1 cellular context compared by ENCODE assay signal in the genomic region with DNA sequence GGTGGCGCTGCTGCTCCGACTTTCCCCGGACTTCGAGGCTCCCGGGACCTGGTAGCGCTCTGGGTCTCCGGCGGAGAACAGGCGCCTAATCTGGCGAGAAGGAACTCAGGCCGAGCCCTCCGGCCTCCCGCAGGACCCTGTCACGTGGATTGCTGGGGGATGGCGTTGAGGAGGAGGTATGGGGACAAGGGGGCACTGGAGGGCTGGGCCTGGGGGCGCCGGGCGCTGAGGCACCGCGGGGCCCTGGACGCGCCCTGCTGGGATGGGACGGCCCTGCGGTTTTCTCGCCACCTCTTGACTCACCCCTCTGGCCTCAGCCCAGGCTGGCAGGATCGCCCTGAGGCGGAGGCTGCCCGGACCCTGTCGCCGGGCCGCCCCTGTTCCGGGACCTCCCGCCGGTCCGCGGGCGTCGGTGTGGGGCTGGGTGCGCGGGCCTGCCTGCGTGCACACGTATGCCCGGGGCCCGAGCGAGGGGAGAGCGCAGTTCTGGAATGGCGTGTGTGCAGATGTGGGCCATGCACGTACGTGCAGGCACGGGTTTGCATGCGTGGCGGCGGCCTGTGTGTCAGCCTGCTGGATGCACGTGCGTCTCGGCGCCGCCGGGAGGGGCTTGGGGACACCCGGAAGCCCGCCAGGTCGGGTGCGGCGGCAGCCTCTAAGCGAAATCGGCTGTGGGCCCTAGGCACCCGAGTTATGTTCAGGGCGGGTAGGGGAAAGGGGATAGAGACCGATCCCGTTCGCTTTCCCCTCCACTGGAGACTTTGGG.
TF ChIP-seq lines count a peak whose summit lies in the region.

No MANE protein-coding gene starts in this region.

TF ChIP-seq in GM12878, 131 proteins besides CTCF, POLR2A, EP300 and RAD21 (continued from another document and continues in another):
- TF ChIP-seq SIN3A (IDR thresholded peaks at IDR 0.05; ENCODE audit: low read depth, low read length) (peak; percentile 50; the same call in 1 of the 2 replicates), SMARCA5 (IDR thresholded peaks at IDR 0.05) (peak; percentile 52; the same call in 1 of the 2 replicates), SP1 (IDR thresholded peaks at IDR 0.05; ENCODE audit: low read depth, low read length) (no peak), ZNF622 (IDR thresholded peaks at IDR 0.05) (no peak), CBX3 (IDR thresholded peaks at IDR 0.05; ENCODE audit: borderline replicate concordance, low read depth) (no peak), CHD1 (IDR thresholded peaks at IDR 0.05; ENCODE audit: low read depth, low read length) (no peak; the same call in 1 of the 2 replicates), KDM1A (IDR thresholded peaks at IDR 0.05; ENCODE audit: borderline replicate concordance) (no peak), FOXM1 (IDR thresholded peaks at IDR 0.05; ENCODE audit: low read depth, low read length) (no peak), RCOR1 (conservative IDR thresholded peaks at IDR 0.05; ENCODE audit: low read depth, low read length) (no peak), BACH1 (IDR thresholded peaks at IDR 0.05; ENCODE audit: borderline replicate concordance) (peak; percentile 88), ZNF384 (IDR thresholded peaks at IDR 0.05; ENCODE audit: borderline replicate concordance, low read depth, low read length) (no peak), ZNF24 (IDR thresholded peaks at IDR 0.05) (no peak), IKZF2 (IDR thresholded peaks at IDR 0.05) (peak; percentile 43 to 58; a peak in 2 of 4 replicates), ATF3 (IDR thresholded peaks at IDR 0.05; ENCODE audit: borderline replicate concordance, extremely low read depth, low read depth, low read length) (no peak), NFXL1 (IDR thresholded peaks at IDR 0.05; ENCODE audit: borderline replicate concordance) (no peak), HCFC1 (IDR thresholded peaks at IDR 0.05; ENCODE audit: low read length) (no peak), RAD51 (IDR thresholded peaks at IDR 0.05) (no peak), TCF12 (IDR thresholded peaks at IDR 0.05; ENCODE audit: low read depth, low read length) (0 out of 2 replicates have a peak, but pooled peaks have one; percentile 49), STAT1 (conservative IDR thresholded peaks at IDR 0.05) (no peak), POLR2AphosphoS2 (IDR thresholded peaks at IDR 0.05; ENCODE audit: low read depth, low read length) (peak; percentile 7; the same call in 1 of the 2 replicates), GATAD2B (conservative IDR thresholded peaks at IDR 0.05; ENCODE audit: low read depth) (no peak; the same call in none of the 2 replicates), SIX5 (IDR thresholded peaks at IDR 0.05; ENCODE audit: low read depth, low read length, severe bottlenecking) (no peak), ZSCAN29 (IDR thresholded peaks at IDR 0.05) (peak; percentile 45; the same call in 1 of the 2 replicates), RB1 (IDR thresholded peaks at IDR 0.05; ENCODE audit: borderline replicate concordance) (peak; percentile 14; the same call in 1 of the 2 replicates), ZBTB11 (CRISPR knock-in tag; IDR thresholded peaks at IDR 0.05) (no peak), HDAC2 (IDR thresholded peaks at IDR 0.05) (no peak), PAX5 (IDR thresholded peaks at IDR 0.05; ENCODE audit: borderline replicate concordance, low read depth, low read length) (peak; percentile 80), MTA2 (IDR thresholded peaks at IDR 0.05; ENCODE audit: low read depth) (no peak), NBN (IDR thresholded peaks at IDR 0.05) (no peak), ZNF207 (IDR thresholded peaks at IDR 0.05; ENCODE audit: borderline replicate concordance) (no peak), ZBED1 (IDR thresholded peaks at IDR 0.05; ENCODE audit: borderline replicate concordance) (no peak), ESRRA (IDR thresholded peaks at IDR 0.05; ENCODE audit: low read length) (no peak), USF1 (IDR thresholded peaks at IDR 0.05; ENCODE audit: borderline replicate concordance, extremely low read length, insufficient read depth, low read depth, low read length) (peak; percentile 39), SRF (IDR thresholded peaks at IDR 0.05; ENCODE audit: low read depth in 2 of 2, low read length in 2 of 2) (no peak), ETV6 (conservative IDR thresholded peaks at IDR 0.05 in 1 of 2, IDR thresholded peaks at IDR 0.05 in 1 of 2; ENCODE audit: borderline replicate concordance in 1 of 2, low read depth in 1 of 2) (no peak), SMAD5 (IDR thresholded peaks at IDR 0.05; ENCODE audit: low read depth) (no peak), PAX8 (IDR thresholded peaks at IDR 0.05) (no peak), NRF1 (conservative IDR thresholded peaks at IDR 0.05; ENCODE audit: low read depth, low read length) (no peak), SREBF2 (IDR thresholded peaks at IDR 0.05; ENCODE audit: low read length) (no peak), SREBF1 (IDR thresholded peaks at IDR 0.05; ENCODE audit: low read length) (no peak), WRNIP1 (IDR thresholded peaks at IDR 0.05; ENCODE audit: borderline replicate concordance, low read depth, low read length) (no peak), TCF3 (IDR thresholded peaks at IDR 0.05; ENCODE audit: borderline replicate concordance, insufficient read depth, low read depth, low read length) (peak; percentile 79), PML (IDR thresholded peaks at IDR 0.05; ENCODE audit: low read length) (no peak), MTA3 (IDR thresholded peaks at IDR 0.05; ENCODE audit: borderline replicate concordance, low read length) (no peak), RFX5 (IDR thresholded peaks at IDR 0.05; ENCODE audit: low read depth, low read length) (no peak), CREB1 (IDR thresholded peaks at IDR 0.05; ENCODE audit: low read depth) (no peak), EED (IDR thresholded peaks at IDR 0.05; ENCODE audit: low read depth) (no peak)
- TF ChIP-seq, protein P1, sequence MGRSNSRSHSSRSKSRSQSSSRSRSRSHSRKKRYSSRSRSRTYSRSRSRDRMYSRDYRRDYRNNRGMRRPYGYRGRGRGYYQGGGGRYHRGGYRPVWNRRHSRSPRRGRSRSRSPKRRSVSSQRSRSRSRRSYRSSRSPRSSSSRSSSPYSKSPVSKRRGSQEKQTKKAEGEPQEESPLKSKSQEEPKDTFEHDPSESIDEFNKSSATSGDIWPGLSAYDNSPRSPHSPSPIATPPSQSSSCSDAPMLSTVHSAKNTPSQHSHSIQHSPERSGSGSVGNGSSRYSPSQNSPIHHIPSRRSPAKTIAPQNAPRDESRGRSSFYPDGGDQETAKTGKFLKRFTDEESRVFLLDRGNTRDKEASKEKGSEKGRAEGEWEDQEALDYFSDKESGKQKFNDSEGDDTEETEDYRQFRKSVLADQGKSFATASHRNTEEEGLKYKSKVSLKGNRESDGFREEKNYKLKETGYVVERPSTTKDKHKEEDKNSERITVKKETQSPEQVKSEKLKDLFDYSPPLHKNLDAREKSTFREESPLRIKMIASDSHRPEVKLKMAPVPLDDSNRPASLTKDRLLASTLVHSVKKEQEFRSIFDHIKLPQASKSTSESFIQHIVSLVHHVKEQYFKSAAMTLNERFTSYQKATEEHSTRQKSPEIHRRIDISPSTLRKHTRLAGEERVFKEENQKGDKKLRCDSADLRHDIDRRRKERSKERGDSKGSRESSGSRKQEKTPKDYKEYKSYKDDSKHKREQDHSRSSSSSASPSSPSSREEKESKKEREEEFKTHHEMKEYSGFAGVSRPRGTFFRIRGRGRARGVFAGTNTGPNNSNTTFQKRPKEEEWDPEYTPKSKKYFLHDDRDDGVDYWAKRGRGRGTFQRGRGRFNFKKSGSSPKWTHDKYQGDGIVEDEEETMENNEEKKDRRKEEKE (IDR thresholded peaks at IDR 0.05), result peak; percentile 12; the same call in 1 of the 2 replicates
- TF ChIP-seq, protein P2, sequence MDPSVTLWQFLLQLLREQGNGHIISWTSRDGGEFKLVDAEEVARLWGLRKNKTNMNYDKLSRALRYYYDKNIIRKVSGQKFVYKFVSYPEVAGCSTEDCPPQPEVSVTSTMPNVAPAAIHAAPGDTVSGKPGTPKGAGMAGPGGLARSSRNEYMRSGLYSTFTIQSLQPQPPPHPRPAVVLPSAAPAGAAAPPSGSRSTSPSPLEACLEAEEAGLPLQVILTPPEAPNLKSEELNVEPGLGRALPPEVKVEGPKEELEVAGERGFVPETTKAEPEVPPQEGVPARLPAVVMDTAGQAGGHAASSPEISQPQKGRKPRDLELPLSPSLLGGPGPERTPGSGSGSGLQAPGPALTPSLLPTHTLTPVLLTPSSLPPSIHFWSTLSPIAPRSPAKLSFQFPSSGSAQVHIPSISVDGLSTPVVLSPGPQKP (IDR thresholded peaks at IDR 0.05; ENCODE audit: low read depth, low read length), result peak; percentile 26; the same call in 1 of the 2 replicates
- TF ChIP-seq, protein P3, sequence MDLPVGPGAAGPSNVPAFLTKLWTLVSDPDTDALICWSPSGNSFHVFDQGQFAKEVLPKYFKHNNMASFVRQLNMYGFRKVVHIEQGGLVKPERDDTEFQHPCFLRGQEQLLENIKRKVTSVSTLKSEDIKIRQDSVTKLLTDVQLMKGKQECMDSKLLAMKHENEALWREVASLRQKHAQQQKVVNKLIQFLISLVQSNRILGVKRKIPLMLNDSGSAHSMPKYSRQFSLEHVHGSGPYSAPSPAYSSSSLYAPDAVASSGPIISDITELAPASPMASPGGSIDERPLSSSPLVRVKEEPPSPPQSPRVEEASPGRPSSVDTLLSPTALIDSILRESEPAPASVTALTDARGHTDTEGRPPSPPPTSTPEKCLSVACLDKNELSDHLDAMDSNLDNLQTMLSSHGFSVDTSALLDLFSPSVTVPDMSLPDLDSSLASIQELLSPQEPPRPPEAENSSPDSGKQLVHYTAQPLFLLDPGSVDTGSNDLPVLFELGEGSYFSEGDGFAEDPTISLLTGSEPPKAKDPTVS (IDR thresholded peaks at IDR 0.05; ENCODE audit: low read depth, low read length), result no peak
- TF ChIP-seq, protein P4, sequence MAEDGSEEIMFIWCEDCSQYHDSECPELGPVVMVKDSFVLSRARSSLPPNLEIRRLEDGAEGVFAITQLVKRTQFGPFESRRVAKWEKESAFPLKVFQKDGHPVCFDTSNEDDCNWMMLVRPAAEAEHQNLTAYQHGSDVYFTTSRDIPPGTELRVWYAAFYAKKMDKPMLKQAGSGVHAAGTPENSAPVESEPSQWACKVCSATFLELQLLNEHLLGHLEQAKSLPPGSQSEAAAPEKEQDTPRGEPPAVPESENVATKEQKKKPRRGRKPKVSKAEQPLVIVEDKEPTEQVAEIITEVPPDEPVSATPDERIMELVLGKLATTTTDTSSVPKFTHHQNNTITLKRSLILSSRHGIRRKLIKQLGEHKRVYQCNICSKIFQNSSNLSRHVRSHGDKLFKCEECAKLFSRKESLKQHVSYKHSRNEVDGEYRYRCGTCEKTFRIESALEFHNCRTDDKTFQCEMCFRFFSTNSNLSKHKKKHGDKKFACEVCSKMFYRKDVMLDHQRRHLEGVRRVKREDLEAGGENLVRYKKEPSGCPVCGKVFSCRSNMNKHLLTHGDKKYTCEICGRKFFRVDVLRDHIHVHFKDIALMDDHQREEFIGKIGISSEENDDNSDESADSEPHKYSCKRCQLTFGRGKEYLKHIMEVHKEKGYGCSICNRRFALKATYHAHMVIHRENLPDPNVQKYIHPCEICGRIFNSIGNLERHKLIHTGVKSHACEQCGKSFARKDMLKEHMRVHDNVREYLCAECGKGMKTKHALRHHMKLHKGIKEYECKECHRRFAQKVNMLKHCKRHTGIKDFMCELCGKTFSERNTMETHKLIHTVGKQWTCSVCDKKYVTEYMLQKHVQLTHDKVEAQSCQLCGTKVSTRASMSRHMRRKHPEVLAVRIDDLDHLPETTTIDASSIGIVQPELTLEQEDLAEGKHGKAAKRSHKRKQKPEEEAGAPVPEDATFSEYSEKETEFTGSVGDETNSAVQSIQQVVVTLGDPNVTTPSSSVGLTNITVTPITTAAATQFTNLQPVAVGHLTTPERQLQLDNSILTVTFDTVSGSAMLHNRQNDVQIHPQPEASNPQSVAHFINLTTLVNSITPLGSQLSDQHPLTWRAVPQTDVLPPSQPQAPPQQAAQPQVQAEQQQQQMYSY (CRISPR knock-in tag; IDR thresholded peaks at IDR 0.05), result no peak
- TF ChIP-seq, protein P5, sequence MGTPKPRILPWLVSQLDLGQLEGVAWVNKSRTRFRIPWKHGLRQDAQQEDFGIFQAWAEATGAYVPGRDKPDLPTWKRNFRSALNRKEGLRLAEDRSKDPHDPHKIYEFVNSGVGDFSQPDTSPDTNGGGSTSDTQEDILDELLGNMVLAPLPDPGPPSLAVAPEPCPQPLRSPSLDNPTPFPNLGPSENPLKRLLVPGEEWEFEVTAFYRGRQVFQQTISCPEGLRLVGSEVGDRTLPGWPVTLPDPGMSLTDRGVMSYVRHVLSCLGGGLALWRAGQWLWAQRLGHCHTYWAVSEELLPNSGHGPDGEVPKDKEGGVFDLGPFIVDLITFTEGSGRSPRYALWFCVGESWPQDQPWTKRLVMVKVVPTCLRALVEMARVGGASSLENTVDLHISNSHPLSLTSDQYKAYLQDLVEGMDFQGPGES (IDR thresholded peaks at IDR 0.05), result no peak
